16 cellular contexts compared by ENCODE assay signal in the genomic region with DNA sequence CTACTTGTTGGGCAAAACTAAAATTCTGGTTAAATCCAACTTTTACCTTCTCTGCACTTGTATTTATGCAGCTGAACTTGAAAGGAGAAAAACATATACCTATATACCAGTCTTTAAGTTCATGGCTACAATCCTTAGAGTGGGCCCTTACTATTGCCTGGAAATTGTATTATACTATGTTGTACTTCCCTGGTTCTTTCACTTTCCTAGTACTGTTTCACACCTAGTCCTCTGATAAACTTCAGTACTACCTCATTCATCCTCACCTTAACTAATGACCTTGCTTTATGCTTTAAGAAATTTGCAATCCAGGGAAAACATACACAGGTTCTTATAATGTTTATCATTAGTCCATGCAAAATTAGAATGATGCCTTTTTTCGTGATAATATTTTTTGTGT.
"Had no signal": no experiment of that assay in that cellular context is flagged by ENCODE, and none has a peak within 500 bp of the region (broad histone marks: within the 10 kb centered on the region; RNA-seq: fewer than 3 reads in every experiment).

No MANE protein-coding gene starts in this region.

- H3K4me3 ChIP-seq: gastroesophageal sphincter, right atrium auricular region, SJSA1, skin epidermis, tibial nerve, vagina had no signal

- H3K27me3 ChIP-seq: brain microvascular endothelial cell, gastroesophageal sphincter, neutrophil, right atrium auricular region, SJSA1, tibial nerve, vagina had no signal

- H3K9me3 Mint-ChIP-seq: dendritic cell treated with granulocyte-macrophage colony-stimulating factor and Interleukin-4, amounts not matched to agents 40 ng/mL and 50 ng/mL, for 4 days had no signal

- H3K27me3 Mint-ChIP-seq: dendritic cell treated with granulocyte-macrophage colony-stimulating factor and Interleukin-4, amounts not matched to agents 40 ng/mL and 50 ng/mL, for 4 days had no signal

- H3K9me3 ChIP-seq: gastroesophageal sphincter, neutrophil, right atrium auricular region, SJSA1, tibial nerve, vagina had no signal

- H3K4me3 Mint-ChIP-seq: dendritic cell treated with granulocyte-macrophage colony-stimulating factor and Interleukin-4, amounts not matched to agents 40 ng/mL and 50 ng/mL, for 4 days had no signal

- H3K27ac ChIP-seq: brain microvascular endothelial cell, gastroesophageal sphincter, right atrium auricular region, SJSA1, skin epidermis, tibial nerve, vagina had no signal

- H3K27ac Mint-ChIP-seq: dendritic cell treated with granulocyte-macrophage colony-stimulating factor and Interleukin-4, amounts not matched to agents 40 ng/mL and 50 ng/mL, for 4 days had no signal

- DNase-seq: activated CD4-positive, alpha-beta T cell treated with anti-CD3 and anti-CD28 coated beads, Interleukin-2, amount 50 U/mL, for 1 hour; activated CD8-positive, alpha-beta memory T cell treated with anti-CD3 and anti-CD28 coated beads, Interleukin-2, amount 50 U/mL, for 4 hours; activated gamma-delta T cell; amygdala; brain microvascular endothelial cell; cerebellar nuclear complex; hippocampal formation; SW 1271 had no signal

- ATAC-seq: gastroesophageal sphincter had no signal
